ENCODE assay signal across 8 cellular contexts in genomic region chr9:36136277-36136893, GRCh38. TPM values are rescaled to one million over a fixed set of nuclear protein-coding genes. Genes with fewer than 3 reads are reported as not detected.
DNase-seq lines count a peak whose midpoint lies in the region; ATAC-seq lines count a peak whose summit lies in the region.

TSS of gene GLIPR2 (plus strand) at chr9:36136733. CDS start at chr9:36136779, 46 bp downstream.

- H3K4me3 ChIP-seq in NT2/D1 (ENCODE audit: insufficient read length, low read depth) (peak within 1 kb of the TSS; percentile 85), esophagus (ENCODE audit: low read depth in 1 of 2, low read length in 2 of 2) (peak within 1 kb of the TSS; percentile 57 to 59), mucosa of stomach (ENCODE audit: low read length) (peak within 1 kb of the TSS; percentile 73)

- peaks cover 28% of the 10 kb centered on the region for H3K36me3 ChIP-seq in NT2/D1 (ENCODE audit: insufficient read depth, insufficient read length, low read length)
- no peaks in the 10 kb centered on the region for H3K36me3 ChIP-seq in esophagus (ENCODE audit: control insufficient read depth in 2 of 2, insufficient read depth in 2 of 2, low read length in 1 of 2)
- no peaks in the 10 kb centered on the region for H3K36me3 ChIP-seq in mucosa of stomach (ENCODE audit: control insufficient read depth, insufficient read depth, low read length)

- 0% methylated on average over 70 to 82 of the region's 82 CpGs for WGBS in esophagus, 2 donors

- H3K4me1 ChIP-seq in NT2/D1 (ENCODE audit: insufficient read depth, insufficient read length): peaks cover 11% of the 10 kb centered on the region
- peaks cover 8 to 17% of the 10 kb centered on the region in 2 donors for H3K4me1 ChIP-seq in esophagus (ENCODE audit: control insufficient read depth in 2 of 2, insufficient read depth in 2 of 2, low read length in 1 of 2)
- H3K4me1 ChIP-seq in mucosa of stomach (ENCODE audit: control insufficient read depth, insufficient read depth, low read length): peaks cover 49% of the 10 kb centered on the region

- ATAC-seq in GM18867 (IDR thresholded peaks at IDR 0.05; ENCODE audit: unreplicated experiment): peak; percentile 94
- peak; percentile 87 for ATAC-seq in HG03097 (IDR thresholded peaks at IDR 0.05; ENCODE audit: low FRiP score, unreplicated experiment)

- peaks cover 24% of the 10 kb centered on the region for H3K27me3 ChIP-seq in NT2/D1 (ENCODE audit: insufficient read depth, insufficient read length)
- no peaks in the 10 kb centered on the region for H3K27me3 ChIP-seq in esophagus (ENCODE audit: control insufficient read depth in 1 of 2, insufficient read depth in 2 of 2, low read length in 2 of 2)
- peaks cover 21% of the 10 kb centered on the region for H3K27me3 ChIP-seq in mucosa of stomach (ENCODE audit: control insufficient read depth, insufficient read depth, low read length)

- H3K27ac ChIP-seq in esophagus (ENCODE audit: low read depth in 2 of 2, low read length in 1 of 2): peak within 1 kb of the TSS; percentile 54 to 66

- H3K9ac ChIP-seq in NT2/D1 (ENCODE audit: insufficient read length, low read depth): peak within 1 kb of the TSS; percentile 90
- H3K9ac ChIP-seq in mucosa of stomach (ENCODE audit: low read length): peak within 1 kb of the TSS; percentile 75

- H3K9me3 ChIP-seq in NT2/D1 (ENCODE audit: insufficient read depth, low read length): no peaks in the 10 kb centered on the region
- no peaks in the 10 kb centered on the region for H3K9me3 ChIP-seq in esophagus (ENCODE audit: control insufficient read depth in 2 of 2, insufficient read depth in 1 of 2, low read depth in 1 of 2, low read length in 1 of 2)
- no peaks in the 10 kb centered on the region for H3K9me3 ChIP-seq in mucosa of stomach (ENCODE audit: control insufficient read depth, low read length)

- DNase-seq in AG20443 (ENCODE audit: low spot score): peak; percentile 96
- DNase-seq in NT2/D1 (ENCODE audit: low read depth, low spot score): no peak
- peak; percentile 65 for DNase-seq in activated T-cell treated with anti-CD3 and anti-CD28 coated beads for 4 hours
- DNase-seq in stimulated activated CD8-positive, alpha-beta memory T cell treated with anti-CD3 and anti-CD28 coated beads, Interleukin-4, amount 100 ng/mL, for 48 hours: peak; percentile 81

RNA-seq across cellular contexts. Expression of gene GLIPR2, which starts in this region (rescaled TPM):
- 1 to 10 TPM; 3.7 to 8.0 TPM for polyA plus RNA-seq in esophagus
